Comparison of ENCODE assay signal across 10 cellular contexts in the genomic region with DNA sequence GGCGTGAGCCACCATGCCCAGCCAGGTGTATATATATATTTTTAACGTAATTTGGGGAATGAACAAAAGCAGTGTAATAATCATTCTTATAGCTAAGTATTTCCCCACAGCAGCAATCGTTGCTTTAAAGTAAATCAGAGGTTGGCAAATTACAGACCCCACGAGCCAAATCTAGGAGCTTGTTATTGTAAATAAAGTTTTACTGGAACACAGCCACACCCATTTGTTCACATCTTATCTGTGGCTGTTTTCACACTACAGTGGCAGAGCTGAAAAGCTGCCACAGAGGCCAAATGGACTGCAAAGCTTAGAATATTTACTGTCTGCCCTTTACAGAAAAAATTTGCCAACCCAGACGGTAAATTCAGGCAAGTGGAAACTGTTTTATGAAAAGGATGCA.
"Had no signal": no experiment of that assay in that cellular context is flagged by ENCODE, and none has a peak within 500 bp of the region (broad histone marks: within the 10 kb centered on the region; RNA-seq: fewer than 3 reads in every experiment).

No MANE protein-coding gene starts in this region.

- H3K9ac ChIP-seq: GM23248 had no signal

- DNase-seq: GM23248, GOT3, H7, H9, HFFc6 had no signal

- FAIRE-seq: H1, H54 had no signal

- H3K4me3 ChIP-seq: GM23248, GM23338, HAP-1 had no signal

- H3K9me3 ChIP-seq: HAP-1 had no signal

- H3K27ac ChIP-seq: GM23248 had no signal

- ATAC-seq: GM23338, HCT116 had no signal

- H3K9me3 Mint-ChIP-seq: GM23338, H9, HFFc6 had no signal

- H2AFZ ChIP-seq: GM23248, GM23338 had no signal

- H3K27ac Mint-ChIP-seq: GM23338, H9, HFFc6 had no signal

- H3K4me2 ChIP-seq: GM23338 had no signal

- H3K4me3 Mint-ChIP-seq: GM23338, H9, HFFc6 had no signal

- H3K36me3 ChIP-seq: HAP-1 had no signal
